8 cellular contexts compared by ENCODE assay signal in genomic region chr19:35268546-35269424, GRCh38. TPM values are rescaled to one million over a fixed set of nuclear protein-coding genes. Genes with fewer than 3 reads are reported as not detected.
DNase-seq lines count a peak whose midpoint lies in the region; ATAC-seq, FAIRE-seq and TF ChIP-seq lines count a peak whose summit lies in the region.

Gene USF2 (plus strand): TSS chr19:35268962. CDS start chr19:35269102, 140 bp downstream.

- POLR2A ChIA-PET in naive thymus-derived CD8-positive, alpha-beta T cell (lab: Charles Lee), result interaction anchor here (0.6 to 7.7 kb wide), 24 partner anchors 12 to 227 kb away, joined by 3 to 91 read pairs (median 4); partner anchors contain the start of genes FXYD5, FXYD7 and LSR

- H3K27ac Mint-ChIP-seq in CD4-positive, CD25-positive, alpha-beta regulatory T cell, result peak within 1 kb of the TSS; percentile 86 to 99 (median 92)
- peak within 1 kb of the TSS; percentile 88 to 98 (median 97) for H3K27ac Mint-ChIP-seq in naive thymus-derived CD8-positive, alpha-beta T cell

- peak; percentile 62 to 83 (median 67) for DNase-seq in CD4-positive, CD25-positive, alpha-beta regulatory T cell
- DNase-seq in RCC 7860 (ENCODE audit: low spot score), result peak; percentile 42
- peak; percentile 88 for DNase-seq in activated effector memory CD4-positive, alpha-beta T cell treated with anti-CD3 and anti-CD28 coated beads, Interleukin-2, amount 50 U/mL, for 16 hours
- peak; percentile 77 for DNase-seq in fibroblast of pulmonary artery (ENCODE audit: low read depth)
- peak; percentile 34 to 82 (median 58) for DNase-seq in naive thymus-derived CD8-positive, alpha-beta T cell
- DNase-seq in thoracic aorta (ENCODE audit: low spot score), result no peak

- H3K36me3 Mint-ChIP-seq in CD4-positive, CD25-positive, alpha-beta regulatory T cell, result peaks cover 37% of the 10 kb centered on the region
- H3K36me3 Mint-ChIP-seq in naive thymus-derived CD8-positive, alpha-beta T cell, result peaks cover 0 to 51% (median 4%) of the 10 kb centered on the region in 3 donors

- TF ChIP-seq CTCF in fibroblast of pulmonary artery (IDR thresholded peaks at IDR 0.05; ENCODE audit: low read length, missing control alignments) (no peak), thoracic aorta (IDR thresholded peaks at IDR 0.05) (no peak)

- no peak for FAIRE-seq in RCC 7860 (lab: Jason Lieb, UNC)

- H3K4me1 Mint-ChIP-seq in CD4-positive, CD25-positive, alpha-beta regulatory T cell, result peaks cover 6 to 52% (median 15%) of the 10 kb centered on the region in 4 donors
- H3K4me1 Mint-ChIP-seq in naive thymus-derived CD8-positive, alpha-beta T cell, result peaks cover 22 to 62% (median 58%) of the 10 kb centered on the region in 4 donors

- no peaks in the 10 kb centered on the region for H3K27me3 Mint-ChIP-seq in CD4-positive, CD25-positive, alpha-beta regulatory T cell
- no peaks in the 10 kb centered on the region for H3K27me3 Mint-ChIP-seq in naive thymus-derived CD8-positive, alpha-beta T cell

- peak within 1 kb of the TSS; percentile 79 for H3K27ac ChIP-seq in CD4-positive, CD25-positive, alpha-beta regulatory T cell (ENCODE audit: insufficient read depth, low read length, poor library complexity, severe bottlenecking)
- H3K27ac ChIP-seq in HUES6 (ENCODE audit: low read depth, low read length) (peak within 1 kb of the TSS; percentile 90), thoracic aorta (peak within 1 kb of the TSS; percentile 87 to 99)

- no peaks in the 10 kb centered on the region for H3K9me3 Mint-ChIP-seq in CD4-positive, CD25-positive, alpha-beta regulatory T cell
- no peaks in the 10 kb centered on the region for H3K9me3 Mint-ChIP-seq in naive thymus-derived CD8-positive, alpha-beta T cell

- peak; percentile 22 to 34 for ATAC-seq in CD4-positive, CD25-positive, alpha-beta regulatory T cell (ENCODE audit: low read depth in 2 of 2)
- ATAC-seq in GM19467 (IDR thresholded peaks at IDR 0.05; ENCODE audit: unreplicated experiment) (peak; percentile 3), thoracic aorta (ENCODE audit: insufficient number of reproducible peaks, low FRiP score, low read depth) (no peak)
- ATAC-seq in naive thymus-derived CD8-positive, alpha-beta T cell, result peak; percentile 38 to 46

- peaks cover 35% of the 10 kb centered on the region for H3K36me3 ChIP-seq in CD4-positive, CD25-positive, alpha-beta regulatory T cell (ENCODE audit: control insufficient read depth, insufficient read depth, low read length)
- peaks cover 63% of the 10 kb centered on the region for H3K36me3 ChIP-seq in HUES6 (ENCODE audit: control insufficient read depth, insufficient read depth, low read length)
- peaks cover 25% of the 10 kb centered on the region for H3K36me3 ChIP-seq in thoracic aorta

- peak within 1 kb of the TSS; percentile 79 for H3K4me3 ChIP-seq in CD4-positive, CD25-positive, alpha-beta regulatory T cell (ENCODE audit: low read depth, low read length)
- H3K4me3 ChIP-seq in HUES6 (ENCODE audit: low read depth, low read length) (peak within 1 kb of the TSS; percentile 88), fibroblast of pulmonary artery (replicated peaks; ENCODE audit: low read depth, low read length) (peak within 1 kb of the TSS; percentile 74), thoracic aorta (peak within 1 kb of the TSS; percentile 100)

- H3K9me3 ChIP-seq in CD4-positive, CD25-positive, alpha-beta regulatory T cell (ENCODE audit: control insufficient read depth in 2 of 2, low read length in 2 of 2), result no peaks in the 10 kb centered on the region
- H3K9me3 ChIP-seq in HUES6 (ENCODE audit: control insufficient read depth, insufficient read depth, low read depth, low read length) (no peaks in the 10 kb centered on the region), thoracic aorta (no peaks in the 10 kb centered on the region)

- peaks cover 22% of the 10 kb centered on the region for H3K4me1 ChIP-seq in CD4-positive, CD25-positive, alpha-beta regulatory T cell (ENCODE audit: control insufficient read depth, insufficient read depth, low read length, poor library complexity, severe bottlenecking)
- peaks cover 8% of the 10 kb centered on the region; the same call in 1 of the 2 replicates for H3K4me1 ChIP-seq in HUES6 (ENCODE audit: control insufficient read depth, insufficient read depth, low read length)
- H3K4me1 ChIP-seq in thoracic aorta (ENCODE audit: control insufficient read depth in 1 of 2, low read depth in 2 of 2), result peaks cover 21 to 33% of the 10 kb centered on the region in 2 donors

- H3K4me3 Mint-ChIP-seq in CD4-positive, CD25-positive, alpha-beta regulatory T cell, result peak within 1 kb of the TSS; percentile 90 to 96 (median 93)
- H3K4me3 Mint-ChIP-seq in naive thymus-derived CD8-positive, alpha-beta T cell, result peak within 1 kb of the TSS; percentile 89 to 98 (median 96)

- peak within 1 kb of the TSS; percentile 93 for H3K9ac ChIP-seq in HUES6 (ENCODE audit: low read length)

- H3K27me3 ChIP-seq in CD4-positive, CD25-positive, alpha-beta regulatory T cell (ENCODE audit: control insufficient read depth, insufficient read depth, low read length), result no peaks in the 10 kb centered on the region
- H3K27me3 ChIP-seq in HUES6 (ENCODE audit: control insufficient read depth, insufficient read depth, low read length) (no peaks in the 10 kb centered on the region), thoracic aorta (replicated peaks; ENCODE audit: insufficient read depth) (no peaks in the 10 kb centered on the region)

RNA-seq across cellular contexts. Expression of gene USF2, which starts in this region (rescaled TPM):
- total RNA-seq in CD4-positive, CD25-positive, alpha-beta regulatory T cell, result 277 TPM
- polyA plus RNA-seq in CD4-positive, CD25-positive, alpha-beta regulatory T cell, result 10 to 100 TPM in 1 of 4 donors, 1 to 10 TPM in 3; 5.9 to 10.1 (median 6.8) TPM
- 100 to 1,000 TPM; 226 to 232 TPM for total RNA-seq in naive thymus-derived CD8-positive, alpha-beta T cell
- polyA plus RNA-seq in naive thymus-derived CD8-positive, alpha-beta T cell, result 1 to 10 TPM; 4.5 to 6.9 (median 5.2) TPM
- 100 to 1,000 TPM in 1 of 2 donors, 10 to 100 TPM in 1; 90.4 to 143 TPM for total RNA-seq in thoracic aorta
